ENCODE assay signal across 19 cellular contexts in genomic region chr14:100153560-100153959, GRCh38. TPM values are rescaled to one million over a fixed set of nuclear protein-coding genes. Genes with fewer than 3 reads are reported as not detected.
DNase-seq lines count a peak whose midpoint lies in the region; ATAC-seq and TF ChIP-seq lines count a peak whose summit lies in the region.
"Had no signal": no experiment of that assay in that cellular context is flagged by ENCODE, and none has a peak within 500 bp of the region (broad histone marks: within the 10 kb centered on the region; RNA-seq: fewer than 3 reads in every experiment).

No MANE protein-coding gene starts in this region.

- TF ChIP-seq CTCF in VCaP (conservative IDR thresholded peaks at IDR 0.05) (no peak), nephron progenitor cell (IDR thresholded peaks at IDR 0.05) (no peak)

- H3K27me3 Mint-ChIP-seq in stimulated activated memory B cell treated with anti-CD40 and anti-IgM and Interleukin-4, amounts not matched to agents 10 μg/mL and 1 μg/mL and 100 μg/mL, for 72 hours = no peaks in the 10 kb centered on the region
- H3K27me3 Mint-ChIP-seq in nephron progenitor cell (ENCODE audit: low read depth, poor library complexity) = peaks cover 48% of the 10 kb centered on the region

- peak; percentile 42 for DNase-seq in Right ventricle myocardium inferior (ENCODE audit: missing footprints)
- DNase-seq in left cardiac atrium = no peak
- no peak for DNase-seq in foreskin melanocyte
- no peak for DNase-seq in nephron progenitor cell
- DNase-seq in NOMO-1 treated with dmso at 0.1 percent for 144 hours (lab: John Stamatoyannopoulos, UW; ENCODE audit: unreplicated experiment) = no peak
- DNase-seq: 8988T; CD8-positive, alpha-beta T cell; COR-L47; DMS 273 treated with DMSO at 0.1 percent for 48 hours; DMS53; DND-41; EL; GM23248; HCEC 1CT had no signal

- H3K27ac Mint-ChIP-seq in stimulated activated memory B cell treated with anti-CD40 and anti-IgM and Interleukin-4, amounts not matched to agents 10 μg/mL and 1 μg/mL and 100 μg/mL, for 72 hours = peak overlapping the region; percentile 28
- no peak overlapping the region for H3K27ac Mint-ChIP-seq in nephron progenitor cell
- H3K27ac Mint-ChIP-seq: CD8-positive, alpha-beta T cell had no signal

- intact Hi-C loops in Right ventricle myocardium inferior (cut with DNase I) (no loop called here), left cardiac atrium (cut with DNase I) (no loop called here)

- no peak overlapping the region for H3K4me3 Mint-ChIP-seq in stimulated activated memory B cell treated with anti-CD40 and anti-IgM and Interleukin-4, amounts not matched to agents 10 μg/mL and 1 μg/mL and 100 μg/mL, for 72 hours
- no peak overlapping the region for H3K4me3 Mint-ChIP-seq in nephron progenitor cell
- H3K4me3 Mint-ChIP-seq: CD8-positive, alpha-beta T cell had no signal

- peak overlapping the region; percentile 99 for H3K27ac ChIP-seq in VCaP
- H3K27ac ChIP-seq: BLaER1 treated with 17β-estradiol and CSF1 and Interleukin-3, amounts not matched to agents 10 nM and 100 nM; GM23248 had no signal

- H3K4me1 Mint-ChIP-seq in stimulated activated memory B cell treated with anti-CD40 and anti-IgM and Interleukin-4, amounts not matched to agents 10 μg/mL and 1 μg/mL and 100 μg/mL, for 72 hours = peaks cover 47% of the 10 kb centered on the region
- H3K4me1 Mint-ChIP-seq in nephron progenitor cell = peaks cover 18% of the 10 kb centered on the region

- H3K36me3 Mint-ChIP-seq in stimulated activated memory B cell treated with anti-CD40 and anti-IgM and Interleukin-4, amounts not matched to agents 10 μg/mL and 1 μg/mL and 100 μg/mL, for 72 hours = peaks cover 14% of the 10 kb centered on the region
- H3K36me3 Mint-ChIP-seq in nephron progenitor cell (ENCODE audit: low read depth) = no peaks in the 10 kb centered on the region
- H3K36me3 Mint-ChIP-seq: CD8-positive, alpha-beta T cell had no signal

- ATAC-seq in Right ventricle myocardium inferior = no peak
- no peak for ATAC-seq in left cardiac atrium
- ATAC-seq in stimulated activated memory B cell treated with anti-CD40 and anti-IgM and Interleukin-4, amounts not matched to agents 10 μg/mL and 1 μg/mL and 100 μg/mL, for 72 hours = no peak
- ATAC-seq: CD8-positive, alpha-beta T cell; GM12878 had no signal

- H3K9me3 Mint-ChIP-seq in stimulated activated memory B cell treated with anti-CD40 and anti-IgM and Interleukin-4, amounts not matched to agents 10 μg/mL and 1 μg/mL and 100 μg/mL, for 72 hours = peaks cover 5% of the 10 kb centered on the region
- H3K9me3 Mint-ChIP-seq in nephron progenitor cell = peaks cover 13% of the 10 kb centered on the region

RNA-seq across cellular contexts. Expression of gene DEGS2, which starts 5.9 kb away (rescaled TPM):
- total RNA-seq in Right ventricle myocardium inferior (not detected), left cardiac atrium (under 1 TPM in 1 of 2 donors, not detected in 1; 0.18 TPM)
- total RNA-seq: A673 had no signal
